In the genomic region with DNA sequence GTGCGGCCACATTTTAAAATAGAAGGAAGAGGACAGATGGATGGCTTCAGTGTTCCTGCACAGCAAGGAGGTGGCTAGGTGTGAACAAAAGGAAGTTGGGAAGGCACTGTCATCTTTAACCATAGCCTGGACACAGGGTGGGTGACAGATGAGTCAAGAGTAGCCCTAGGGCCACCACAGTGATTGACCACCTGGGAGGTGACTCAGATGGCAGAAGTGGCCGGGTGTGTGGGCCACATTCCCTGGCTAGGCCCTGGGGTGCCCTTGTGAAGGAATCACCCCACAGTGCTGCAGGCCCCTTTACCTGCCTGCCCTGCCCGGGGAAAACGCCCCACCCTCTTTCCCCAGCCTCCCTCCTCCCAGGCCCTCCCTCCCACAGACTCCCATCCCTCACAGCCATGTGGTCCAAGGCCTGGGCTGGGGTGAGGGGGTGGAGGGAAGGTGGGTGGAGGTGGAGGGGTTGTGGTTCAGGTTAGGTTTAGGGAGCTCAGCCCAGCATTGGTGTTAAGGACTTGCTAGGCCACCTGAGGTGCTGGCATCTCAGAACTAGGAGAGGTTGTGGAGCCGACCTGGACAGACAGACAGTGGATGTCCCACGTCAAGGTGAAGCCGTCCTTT, we compare ENCODE assay signal across 18 cellular contexts. TPM values are rescaled to one million over a fixed set of nuclear protein-coding genes. Genes with fewer than 3 reads are reported as not detected.
DNase-seq lines count a peak whose midpoint lies in the region; ATAC-seq and TF ChIP-seq lines count a peak whose summit lies in the region.
"Had no signal": no experiment of that assay in that cellular context is flagged by ENCODE, and none has a peak within 500 bp of the region (broad histone marks: within the 10 kb centered on the region; RNA-seq: fewer than 3 reads in every experiment).

No MANE protein-coding gene starts in this region.

- H3K27me3 ChIP-seq in H9 (ENCODE audit: insufficient read depth, low read length) (no peaks in the 10 kb centered on the region), RWPE2 (ENCODE audit: insufficient read depth, poor library complexity, severe bottlenecking) (no peaks in the 10 kb centered on the region), smooth muscle cell (ENCODE audit: low read depth) (no peaks in the 10 kb centered on the region)

- ATAC-seq in RWPE2 (ENCODE audit: low read depth) (0 out of 3 replicates have a peak, but pooled peaks have one; percentile 17), left colon (peak; percentile 7)
- ATAC-seq: natural killer cell treated with Interleukin-12 subunit alpha and Interleukin-12 subunit beta and Interleukin-15 and Interleukin-18, amount 100 ng/mL, for 72 hours; stimulated activated naive B cell treated with anti-CD40 and anti-IgM and Interleukin-4, amounts not matched to agents 10 μg/mL and 1 μg/mL and 100 μg/mL, for 72 hours had no signal

- H2AK5ac ChIP-seq in H9 (ENCODE audit: insufficient read length, low read length): no peak overlapping the region

- H3K27me3 Mint-ChIP-seq in H9 (ENCODE audit: low read depth): no peaks in the 10 kb centered on the region; the same call in 1 of the 2 replicates
- H3K27me3 Mint-ChIP-seq: central memory CD8-positive, alpha-beta T cell; stimulated activated naive B cell treated with anti-CD40 and anti-IgM and Interleukin-4, amounts not matched to agents 10 μg/mL and 1 μg/mL and 100 μg/mL, for 72 hours had no signal

- no peak overlapping the region for H3K56ac ChIP-seq in H9 (ENCODE audit: insufficient read length, low read depth, low read length)

- H3K4me1 ChIP-seq in H9 (ENCODE audit: insufficient read depth, low read length) (no peaks in the 10 kb centered on the region), RWPE2 (ENCODE audit: insufficient read depth, poor library complexity, severe bottlenecking) (no peaks in the 10 kb centered on the region), smooth muscle cell (ENCODE audit: low read depth) (peaks cover 20% of the 10 kb centered on the region)
- H3K4me1 ChIP-seq: psoas muscle had no signal

- intact Hi-C loops in left colon (cut with DNase I, micrococcal nuclease) (no loop called here), head of caudate nucleus (cut with DNase I) (no loop called here)

- H4K91ac ChIP-seq in H9 (ENCODE audit: insufficient read length, low read depth, low read length): no peak overlapping the region

- no peak overlapping the region for H3K9ac ChIP-seq in H9 (ENCODE audit: extremely low read depth, insufficient read length, low read length)
- H3K9ac ChIP-seq in smooth muscle cell (ENCODE audit: low read depth): peak overlapping the region; percentile 28

- peaks cover 12 to 31% of the 10 kb centered on the region in 2 experiments for H3K4me1 Mint-ChIP-seq in H9

- H3K79me1 ChIP-seq in H9 (ENCODE audit: insufficient read depth, low read depth, low read length, poor library complexity, severe bottlenecking): no peaks in the 10 kb centered on the region

- no peak overlapping the region for H3K4ac ChIP-seq in H9 (ENCODE audit: low read depth, low read length)

- H3K27ac ChIP-seq in H9 (ENCODE audit: insufficient read length, low read depth, low read length): no peak overlapping the region
- H3K27ac ChIP-seq in RWPE2 (ENCODE audit: poor library complexity, severe bottlenecking): no peak overlapping the region
- peak overlapping the region; percentile 57 for H3K27ac ChIP-seq in smooth muscle cell (ENCODE audit: low read depth)
- H3K27ac ChIP-seq: HL-60, psoas muscle had no signal

- no peak overlapping the region for H3K23ac ChIP-seq in H9 (ENCODE audit: insufficient read length, low read depth, low read length)

- H3K4me3 Mint-ChIP-seq in H9: no peak overlapping the region
- H3K4me3 Mint-ChIP-seq: central memory CD8-positive, alpha-beta T cell; natural killer cell treated with Interleukin-12 subunit alpha and Interleukin-12 subunit beta and Interleukin-15 and Interleukin-18, amount 100 ng/mL, for 72 hours; stimulated activated naive B cell treated with anti-CD40 and anti-IgM and Interleukin-4, amounts not matched to agents 10 μg/mL and 1 μg/mL and 100 μg/mL, for 72 hours had no signal

- H2BK120ac ChIP-seq in H9 (ENCODE audit: low read depth, low read length, poor library complexity, severe bottlenecking): no peak overlapping the region

- no peak overlapping the region for H4K5ac ChIP-seq in H9 (ENCODE audit: insufficient read length, low read depth, low read length)

- no peak overlapping the region for H2AFZ ChIP-seq in H9 (ENCODE audit: low read length)
- H2AFZ ChIP-seq in smooth muscle cell (ENCODE audit: low read depth): no peak overlapping the region

- H2BK12ac ChIP-seq in H9 (ENCODE audit: insufficient read length, low read depth, low read length): no peak overlapping the region

- H3K36me3 Mint-ChIP-seq in H9 (ENCODE audit: insufficient read depth in 1 of 3, low read depth in 3 of 3): peaks cover 0 to 8% (median 0%) of the 10 kb centered on the region in 3 experiments; a peak in 1 of 7 replicates
- H3K36me3 Mint-ChIP-seq: natural killer cell treated with Interleukin-12 subunit alpha and Interleukin-12 subunit beta and Interleukin-15 and Interleukin-18, amount 100 ng/mL, for 72 hours had no signal

- H3K18ac ChIP-seq in H9 (ENCODE audit: insufficient read length, low read depth, low read length): peak overlapping the region; percentile 11

- H3K27ac Mint-ChIP-seq in H9: no peak overlapping the region
- H3K27ac Mint-ChIP-seq: natural killer cell treated with Interleukin-12 subunit alpha and Interleukin-12 subunit beta and Interleukin-15 and Interleukin-18, amount 100 ng/mL, for 72 hours had no signal

- TF ChIP-seq CTCF in H9 (conservative IDR thresholded peaks at IDR 0.05) (no peak), RWPE2 (IDR thresholded peaks at IDR 0.05; ENCODE audit: poor library complexity, severe bottlenecking) (no peak), smooth muscle cell (IDR thresholded peaks at IDR 0.05; ENCODE audit: borderline replicate concordance, insufficient read depth, poor library complexity, severe bottlenecking) (no peak)

- H2BK15ac ChIP-seq in H9 (ENCODE audit: low read depth, low read length): no peak overlapping the region

- H3K4me3 ChIP-seq in RWPE2 (ENCODE audit: severe bottlenecking) (no peak overlapping the region), smooth muscle cell (no peak overlapping the region)
- H3K4me3 ChIP-seq: psoas muscle had no signal

- H3K9me3 Mint-ChIP-seq in H9: no peaks in the 10 kb centered on the region
- H3K9me3 Mint-ChIP-seq: central memory CD8-positive, alpha-beta T cell; natural killer cell treated with Interleukin-12 subunit alpha and Interleukin-12 subunit beta and Interleukin-15 and Interleukin-18, amount 100 ng/mL, for 72 hours had no signal

- H4K20me1 ChIP-seq in H9 (ENCODE audit: control insufficient read depth, insufficient read depth, insufficient read length): peaks cover 3% of the 10 kb centered on the region
- H4K20me1 ChIP-seq in smooth muscle cell (ENCODE audit: low read depth): peaks cover 100% of the 10 kb centered on the region

- no peaks in the 10 kb centered on the region for H3K23me2 ChIP-seq in H9 (ENCODE audit: insufficient read length, low read depth, low read length, poor library complexity, severe bottlenecking)

- 0 out of 2 replicates have a peak overlapping the region, but pooled peaks have one; percentile 36 for H3K14ac ChIP-seq in H9 (ENCODE audit: insufficient read depth, low read length)

- H4K8ac ChIP-seq in H9 (replicated peaks; ENCODE audit: insufficient read length, low read depth, low read length): no peak overlapping the region

- DNase-seq in H9 (no peak), RWPE2 (ENCODE audit: low spot score) (no peak), left colon (no peak), smooth muscle cell (lab: John Stamatoyannopoulos, UW; ENCODE audit: unreplicated experiment) (no peak), NCI-H446 treated with DMSO at 0.1 percent for 48 hours (lab: John Stamatoyannopoulos, UW) (no peak), germinal center (ENCODE audit: low spot score) (no peak), head of caudate nucleus (no peak)
- DNase-seq: activated effector memory CD4-positive, alpha-beta T cell treated with anti-CD3 and anti-CD28 coated beads, Interleukin-2, amount 50 U/mL, for 16 hours; amniotic stem cell; effector CD8-positive, alpha-beta T cell; mammary epithelial cell; NCI-H1694 treated with DMSO at 0.1 percent for 48 hours; psoas muscle; stimulated activated CD4-positive, alpha-beta T cell treated with anti-CD3 and anti-CD28 coated beads, Interleukin-15, amount 100 ng/mL, for 24 hours; stimulated activated naive B cell treated with anti-CD40 and anti-IgM and Interleukin-4, amounts not matched to agents 10 μg/mL and 1 μg/mL and 100 μg/mL, for 72 hours had no signal

- H2BK20ac ChIP-seq in H9 (ENCODE audit: low read depth, low read length, poor library complexity, severe bottlenecking): no peak overlapping the region

- H3K36me3 ChIP-seq in RWPE2 (ENCODE audit: low read depth) (peaks cover 11% of the 10 kb centered on the region), smooth muscle cell (ENCODE audit: low read depth) (peaks cover 5% of the 10 kb centered on the region)

- no peak overlapping the region for H2BK5ac ChIP-seq in H9 (ENCODE audit: insufficient read length, low read length)

- no peaks in the 10 kb centered on the region for H3K9me3 ChIP-seq in H9 (ENCODE audit: control insufficient read depth, low read depth, low read length)
- H3K9me3 ChIP-seq in RWPE2 (ENCODE audit: severe bottlenecking): no peaks in the 10 kb centered on the region
- H3K9me3 ChIP-seq in smooth muscle cell (replicated peaks; ENCODE audit: low read depth): no peaks in the 10 kb centered on the region
- H3K9me3 ChIP-seq: psoas muscle had no signal

- WGBS in H9 (ENCODE audit: extremely low coverage, insufficient read length, low lambda C conversion rate): no CpG with 5 or more reads among the region's 7 CpGs
- WGBS in smooth muscle cell (ENCODE audit: low lambda C conversion rate): 65% methylated on average over 5 of the region's 7 CpGs

- no peak overlapping the region for H3T11ph ChIP-seq in H9 (ENCODE audit: low read length)

- no peak overlapping the region for H3K4me2 ChIP-seq in H9 (ENCODE audit: insufficient read depth, insufficient read length, low read length)
- H3K4me2 ChIP-seq in smooth muscle cell: peak overlapping the region; percentile 77

- H3F3A ChIP-seq in smooth muscle cell (ENCODE audit: low read depth): peaks cover 29% of the 10 kb centered on the region

- H3K79me2 ChIP-seq in H9 (ENCODE audit: insufficient read depth, low read length): no peaks in the 10 kb centered on the region
- H3K79me2 ChIP-seq in smooth muscle cell (ENCODE audit: low read depth): peaks cover 89% of the 10 kb centered on the region

RNA-seq across cellular contexts. Expression of a gene that starts 59.1 kb away (rescaled TPM):
- 2.7 and 2.9 TPM in 2 replicates for total RNA-seq in H9 (2021)
- 10 to 100 TPM; 30.3 to 56.4 TPM for total RNA-seq in left colon
- 27.6 and 38.0 TPM in 2 replicates for total RNA-seq in smooth muscle cell
- polyA plus RNA-seq in smooth muscle cell: 37.0 and 44.5 TPM in 2 replicates
